12 cellular contexts compared by ENCODE assay signal in genomic region chr15:48176097-48176496, GRCh38. TPM values are rescaled to one million over a fixed set of nuclear protein-coding genes. Genes with fewer than 3 reads are reported as not detected.
DNase-seq lines count a peak whose midpoint lies in the region; ATAC-seq and TF ChIP-seq lines count a peak whose summit lies in the region.
"Had no signal": no experiment of that assay in that cellular context is flagged by ENCODE, and none has a peak within 500 bp of the region (broad histone marks: within the 10 kb centered on the region; RNA-seq: fewer than 3 reads in every experiment).

No MANE protein-coding gene starts in this region.

- H3K27me3 Mint-ChIP-seq in brain (peaks cover 9% of the 10 kb centered on the region), nephron progenitor cell (ENCODE audit: low read depth, poor library complexity) (peaks cover 1% of the 10 kb centered on the region)

- ATAC-seq in HG02588 (IDR thresholded peaks at IDR 0.05; ENCODE audit: unreplicated experiment): no peak
- ATAC-seq: gastrocnemius medialis, pancreas had no signal

- TF ChIP-seq CTCF in brain (conservative IDR thresholded peaks at IDR 0.05): no peak
- no peak for TF ChIP-seq CTCF in nephron progenitor cell (IDR thresholded peaks at IDR 0.05)

- in situ Hi-C loops in Caki2 (cut with HindIII; ENCODE audit: low pct_unique_long_range_greater_than_20kb, low sequenced_read_pairs): no loop called here

- H3K27ac Mint-ChIP-seq in brain: peak overlapping the region; percentile 99 to 100 (median 99)
- no peak overlapping the region for H3K27ac Mint-ChIP-seq in nephron progenitor cell
- H3K27ac Mint-ChIP-seq: activated CD4-positive, alpha-beta memory T cell treated with anti-CD3 and anti-CD28 coated beads, Interleukin-2, amount 10 ng/mL, durations not matched to agents 7 days and 5 days had no signal

- H3K4me3 Mint-ChIP-seq in brain: peak overlapping the region; percentile 93 to 97 (median 95)
- peak overlapping the region; percentile 95 for H3K4me3 Mint-ChIP-seq in nephron progenitor cell

- peaks cover 25 to 36% (median 34%) of the 10 kb centered on the region in 5 experiments for H3K9me3 Mint-ChIP-seq in brain
- peaks cover 40% of the 10 kb centered on the region for H3K9me3 Mint-ChIP-seq in nephron progenitor cell

- H3K36me3 Mint-ChIP-seq in brain (peaks cover 46% of the 10 kb centered on the region), nephron progenitor cell (ENCODE audit: low read depth) (peaks cover 40% of the 10 kb centered on the region)

- peak; percentile 18 for DNase-seq in Caki2 (ENCODE audit: low read depth)
- DNase-seq in HT1080 (ENCODE audit: low read depth): peak; percentile 42
- DNase-seq in nephron progenitor cell: no peak
- no peak for DNase-seq in activated gamma-delta T cell (lab: John Stamatoyannopoulos, UW)
- no peak for DNase-seq in activated T-cell treated with anti-CD3 and anti-CD28 coated beads for 4 hours
- DNase-seq: activated CD4-positive, alpha-beta memory T cell treated with anti-CD3 and anti-CD28 coated beads, Interleukin-2, amount 10 ng/mL, durations not matched to agents 7 days and 5 days; activated gamma-delta T cell treated with Interleukin-2 at 50 U/mL for 16 hours; gastrocnemius medialis; pancreas; spleen had no signal

- H3K4me1 Mint-ChIP-seq in brain (peaks cover 74% of the 10 kb centered on the region), nephron progenitor cell (peaks cover 33% of the 10 kb centered on the region)

RNA-seq across cellular contexts. Expression of gene MYEF2, which starts 2.0 kb away (rescaled TPM):
- total RNA-seq in Caki2 (2014; rRNA removed; shearing (Covaris generic); ENCODE audit: low replicate concordance): 21.8 and 36.1 TPM in 2 replicates
- total RNA-seq in HT1080 (2014; rRNA removed; shearing (Covaris generic)): 7.7 and 15.2 TPM in 2 replicates
- 40.1 and 54.1 TPM in 2 replicates for polyA plus RNA-seq in HT1080 (2015; cell fraction: cytosol; rRNA removed)
- 92.4 and 96.4 TPM in 2 replicates for polyA plus RNA-seq in HT1080 (2015; cell fraction: nucleus; rRNA removed)
- 39.3 TPM for polyA plus RNA-seq in brain (ENCODE audit: insufficient read depth, low read depth, low replicate concordance)

RNA-seq across cellular contexts. Expression of gene CTXN2, which starts 15.4 kb away (rescaled TPM):
- not detected in 2 replicates for total RNA-seq in Caki2 (2014; rRNA removed; shearing (Covaris generic); ENCODE audit: low replicate concordance)
- total RNA-seq in HT1080 (2014; rRNA removed; shearing (Covaris generic)): not detected in 2 replicates
- polyA plus RNA-seq in HT1080 (2015; cell fraction: cytosol; rRNA removed): not detected in 2 replicates
- polyA plus RNA-seq in HT1080 (2015; cell fraction: nucleus; rRNA removed): not detected in 2 replicates
- polyA plus RNA-seq in brain (ENCODE audit: insufficient read depth, low read depth, low replicate concordance): 0.90 TPM
- total RNA-seq: activated CD4-positive, alpha-beta memory T cell treated with anti-CD3 and anti-CD28 coated beads, Interleukin-2, amount 10 ng/mL, durations not matched to agents 7 days and 5 days; gastrocnemius medialis; spleen had no signal
- polyA plus RNA-seq: spleen had no signal

RNA-seq across cellular contexts. Expression of gene SLC12A1, which starts 30.0 kb away (rescaled TPM):
- not detected in 2 replicates for total RNA-seq in Caki2 (2014; rRNA removed; shearing (Covaris generic); ENCODE audit: low replicate concordance)
- total RNA-seq in HT1080 (2014; rRNA removed; shearing (Covaris generic)): not detected in 2 replicates
- 0.19 TPM in 1 of 2 replicates, not detected in the other for polyA plus RNA-seq in HT1080 (2015; cell fraction: cytosol; rRNA removed)
- polyA plus RNA-seq in HT1080 (2015; cell fraction: nucleus; rRNA removed): not detected in 2 replicates
- polyA plus RNA-seq in brain (ENCODE audit: insufficient read depth, low read depth, low replicate concordance): not detected
- total RNA-seq: activated CD4-positive, alpha-beta memory T cell treated with anti-CD3 and anti-CD28 coated beads, Interleukin-2, amount 10 ng/mL, durations not matched to agents 7 days and 5 days; gastrocnemius medialis; spleen had no signal

RNA-seq across cellular contexts. Expression of gene SLC24A5, which starts 55.3 kb away (rescaled TPM):
- total RNA-seq in Caki2 (2014; rRNA removed; shearing (Covaris generic); ENCODE audit: low replicate concordance): not detected in 2 replicates
- total RNA-seq in HT1080 (2014; rRNA removed; shearing (Covaris generic)): not detected in 2 replicates
- polyA plus RNA-seq in HT1080 (2015; cell fraction: cytosol; rRNA removed): 0.06 TPM in 1 of 2 replicates, not detected in the other
- 0.20 TPM in 1 of 2 replicates, not detected in the other for polyA plus RNA-seq in HT1080 (2015; cell fraction: nucleus; rRNA removed)
- polyA plus RNA-seq in brain (ENCODE audit: insufficient read depth, low read depth, low replicate concordance): not detected
- total RNA-seq: activated CD4-positive, alpha-beta memory T cell treated with anti-CD3 and anti-CD28 coated beads, Interleukin-2, amount 10 ng/mL, durations not matched to agents 7 days and 5 days; gastrocnemius medialis; pancreas; spleen had no signal

Comparison
In these comparisons a context has a peak if more than half of its experiments do, and no peak if none do; other contexts are left out.
1. DNase-seq: peak in Caki2 (single experiment) and HT1080 (single experiment); none in nephron progenitor cell (single experiment), activated gamma-delta T cell (single experiment) and activated T-cell treated with anti-CD3 and anti-CD28 coated beads for 4 hours (single experiment).